ENCODE assay signal across 8 cellular contexts in genomic region chrX:56802921-56803848, GRCh38.
DNase-seq lines count a peak whose midpoint lies in the region; ATAC-seq and TF ChIP-seq lines count a peak whose summit lies in the region.

No MANE protein-coding gene starts in this region.

- DNase-seq in D341Med (ENCODE audit: low spot score) (peak; percentile 1), amniotic stem cell (lab: John Stamatoyannopoulos, UW) (peak; percentile 3), left cardiac atrium (peak; percentile 84), renal cortical epithelial cell (ENCODE audit: low read depth) (peak; percentile 33), GM19238 (ENCODE audit: insufficient read length, low spot score) (no peak), NCI-H1436 (lab: John Stamatoyannopoulos, UW) (no peak)

- intact Hi-C loops in left cardiac atrium (cut with DNase I): loop anchor here in 1 of 2 donors (1.0 kb wide), 1 partner anchor 175 kb away; no protein-coding TSS in a partner anchor

- ATAC-seq in HG03159 (IDR thresholded peaks at IDR 0.05; ENCODE audit: unreplicated experiment): peak; percentile 58
- ATAC-seq in SK-N-SH treated with all-trans-retinoic acid at 6 μM for 48 hours: peak; percentile 91
- peak; percentile 67 to 84 for ATAC-seq in left cardiac atrium

TF ChIP-seq in SK-N-SH treated with all-trans-retinoic acid at 6 μM for 48 hours, 23 proteins besides CTCF, POLR2A, EP300 and RAD21:
- no peak for TF ChIP-seq ZFP3 (CRISPR knock-in tag; IDR thresholded peaks at IDR 0.05)
- TF ChIP-seq ESRRG (CRISPR knock-in tag; IDR thresholded peaks at IDR 0.05): no peak
- no peak for TF ChIP-seq ZNF8 (CRISPR knock-in tag; IDR thresholded peaks at IDR 0.05)
- TF ChIP-seq CSRNP3 (CRISPR knock-in tag; IDR thresholded peaks at IDR 0.05): no peak
- TF ChIP-seq TCF4 (CRISPR knock-in tag; IDR thresholded peaks at IDR 0.05; ENCODE audit: borderline replicate concordance): no peak
- no peak for TF ChIP-seq OSR1 (CRISPR knock-in tag; IDR thresholded peaks at IDR 0.05)
- TF ChIP-seq ISL1 (CRISPR knock-in tag; IDR thresholded peaks at IDR 0.05): no peak
- no peak for TF ChIP-seq TSHZ2 (CRISPR knock-in tag; IDR thresholded peaks at IDR 0.05)
- TF ChIP-seq SNAI2 (CRISPR knock-in tag; IDR thresholded peaks at IDR 0.05): no peak
- TF ChIP-seq PPARA (CRISPR knock-in tag; IDR thresholded peaks at IDR 0.05; ENCODE audit: borderline replicate concordance): no peak
- no peak for TF ChIP-seq PATZ1 (CRISPR knock-in tag; IDR thresholded peaks at IDR 0.05; ENCODE audit: borderline replicate concordance)
- TF ChIP-seq RARB (CRISPR knock-in tag; IDR thresholded peaks at IDR 0.05): no peak
- no peak for TF ChIP-seq GLIS3 (CRISPR knock-in tag; IDR thresholded peaks at IDR 0.05)
- TF ChIP-seq POU6F1 (CRISPR knock-in tag; IDR thresholded peaks at IDR 0.05; ENCODE audit: borderline replicate concordance, low read depth): no peak
- no peak for TF ChIP-seq ARNTL (CRISPR knock-in tag; IDR thresholded peaks at IDR 0.05; ENCODE audit: borderline replicate concordance, low read depth)
- no peak for TF ChIP-seq ZFP30 (CRISPR knock-in tag; IDR thresholded peaks at IDR 0.05)
- no peak for TF ChIP-seq ZNF70 (CRISPR knock-in tag; IDR thresholded peaks at IDR 0.05)
- TF ChIP-seq ZC3H10 (CRISPR knock-in tag; IDR thresholded peaks at IDR 0.05): no peak
- TF ChIP-seq TOX (CRISPR knock-in tag; IDR thresholded peaks at IDR 0.05; ENCODE audit: borderline replicate concordance): no peak
- TF ChIP-seq CSDC2 (CRISPR knock-in tag; IDR thresholded peaks at IDR 0.05): no peak

Comparison
In these comparisons a context has a peak if more than half of its experiments do, and no peak if none do; other contexts are left out.
1. DNase-seq: peak in D341Med (single experiment), amniotic stem cell (single experiment), left cardiac atrium (single experiment) and renal cortical epithelial cell (single experiment); none in GM19238 (single experiment) and NCI-H1436 (single experiment).
2. Peak in every context shown above with its lines, with median percentiles within 50 percentile points of each other: ATAC-seq.